Comparison of ENCODE assay signal across 21 cellular contexts in the genomic region with DNA sequence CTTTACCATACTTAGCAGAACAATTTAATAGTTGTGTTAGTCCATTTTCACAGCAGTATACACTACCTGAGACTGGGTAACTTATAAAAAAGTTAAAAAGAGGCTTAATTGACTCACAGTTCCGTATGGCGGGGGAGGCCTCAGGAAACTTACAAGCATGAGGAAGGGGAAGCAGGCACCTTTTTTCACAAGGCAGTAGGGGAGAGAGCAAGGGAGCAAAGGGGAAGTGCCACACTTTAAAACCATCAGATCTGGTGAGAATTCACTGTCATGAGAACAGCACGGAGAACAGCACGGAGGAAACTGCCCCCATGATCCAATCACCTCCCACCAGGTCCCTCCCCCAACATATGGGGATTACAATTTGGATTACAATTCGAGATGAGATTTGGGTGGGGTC.
"Had no signal": no experiment of that assay in that cellular context is flagged by ENCODE, and none has a peak within 500 bp of the region (broad histone marks: within the 10 kb centered on the region; RNA-seq: fewer than 3 reads in every experiment).

No MANE protein-coding gene starts in this region.

- H3K36me3 ChIP-seq: adrenal gland, ascending aorta, brain microvascular endothelial cell, esophagus squamous epithelium, gastrocnemius medialis, left ventricle myocardium inferior, neutrophil, ovary, prostate gland, spleen had no signal

- H3K4me1 ChIP-seq: adrenal gland, ascending aorta, esophagus squamous epithelium, gastrocnemius medialis, left ventricle myocardium inferior, prostate gland, spleen had no signal

- H3K4me3 ChIP-seq: adrenal gland, ascending aorta, esophagus squamous epithelium, gastrocnemius medialis, left ventricle myocardium inferior, ovary, prostate gland, spleen had no signal

- ATAC-seq: activated T-helper 17 cell treated with anti-CD3 and anti-CD28 coated beads, Interleukin-2, amount 50 U/mL, for 72 hours; gastrocnemius medialis; natural killer cell; stimulated activated naive CD8-positive, alpha-beta T cell treated with anti-CD3 and anti-CD28 coated beads, Interleukin-15, Interleukin-2, amounts not matched to agents 100 U/mL and 50 U/mL, for 24 hours had no signal

- FAIRE-seq: colon had no signal

- H3K9me3 ChIP-seq: adrenal gland, ascending aorta, esophagus squamous epithelium, gastrocnemius medialis, left ventricle myocardium inferior, neutrophil, ovary, prostate gland, spleen had no signal

- DNase-seq: activated CD4-positive, CD25-positive, alpha-beta regulatory T cell treated with anti-CD3 and anti-CD28 coated beads, Interleukin-2, amount 50 U/mL, for 72 hours; activated T-cell treated with anti-CD3 and anti-CD28 coated beads, Interleukin-2, amount 50 U/mL, for 1 hour; adrenal gland; brain microvascular endothelial cell; central memory CD4-positive, alpha-beta T cell; effector memory CD4-positive, alpha-beta T cell; esophagus squamous epithelium; gastrocnemius medialis; hippocampal formation; left ventricle myocardium inferior; natural killer cell; ovary; spleen; stimulated activated CD4-positive, alpha-beta T cell treated with anti-CD3 and anti-CD28 coated beads, Interleukin-4, amount 100 ng/mL, for 1 hour; stimulated activated naive CD8-positive, alpha-beta T cell treated with anti-CD3 and anti-CD28 coated beads, Interleukin-15, Interleukin-2, amounts not matched to agents 100 U/mL and 50 U/mL, for 24 hours had no signal

- H3K27me3 ChIP-seq: adrenal gland, ascending aorta, brain microvascular endothelial cell, esophagus squamous epithelium, gastrocnemius medialis, neutrophil, ovary, spleen had no signal

- H3K27ac ChIP-seq: adrenal gland, ascending aorta, brain microvascular endothelial cell, esophagus squamous epithelium, gastrocnemius medialis, left ventricle myocardium inferior, neutrophil, ovary, prostate gland, spleen, VCaP had no signal
